8 cellular contexts compared by ENCODE assay signal in the genomic region with DNA sequence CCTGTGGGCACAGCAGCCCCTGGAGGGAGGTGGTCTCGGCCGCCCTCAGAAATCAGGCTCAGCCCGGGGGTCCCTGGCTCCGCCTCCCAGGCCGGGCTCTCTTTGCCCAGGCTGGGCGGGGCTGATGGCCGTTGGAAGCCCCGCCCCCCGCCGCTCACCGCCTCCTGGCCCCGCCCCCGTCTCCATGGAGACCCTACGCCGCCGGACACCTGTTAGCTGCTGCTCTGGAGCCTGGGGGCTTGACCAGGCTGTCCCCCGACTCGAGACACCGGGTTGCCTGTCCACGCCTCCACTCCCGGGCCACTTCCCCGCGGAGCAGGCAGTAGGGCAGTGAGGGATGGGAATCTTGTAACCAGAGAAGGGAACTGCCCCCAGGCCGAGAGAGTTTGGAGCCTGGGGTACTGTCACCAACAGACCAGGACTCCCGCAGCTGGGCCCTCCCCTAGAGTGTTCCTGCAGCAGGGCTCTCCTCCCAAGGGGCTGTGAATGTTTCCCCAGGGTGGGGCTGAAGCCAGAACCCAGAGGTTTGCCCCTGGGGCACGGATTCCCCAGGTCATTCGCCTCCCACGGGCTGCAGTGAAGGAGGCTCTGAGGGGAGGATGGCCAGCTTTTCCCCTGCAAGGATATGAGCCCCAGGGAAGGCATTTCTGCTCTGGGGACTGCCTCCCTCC. TPM values are rescaled to one million over a fixed set of nuclear protein-coding genes. Genes with fewer than 3 reads are reported as not detected.
A peak's percentile ranks its signal among the peaks of the same experiment; 100 is the strongest.
DNase-seq lines count a peak whose midpoint lies in the region; ATAC-seq and TF ChIP-seq lines count a peak whose summit lies in the region.

No MANE protein-coding gene starts in this region.

- H3K36me3 Mint-ChIP-seq in nephron (ENCODE audit: low read depth): no peaks in the 10 kb centered on the region

- no peak overlapping the region for H2AFZ ChIP-seq in PC-9

- ATAC-seq in GM21737 (IDR thresholded peaks at IDR 0.05; ENCODE audit: unreplicated experiment): peak; percentile 46
- ATAC-seq in GM21526 (IDR thresholded peaks at IDR 0.05; ENCODE audit: low FRiP score, unreplicated experiment): no peak

- TF ChIP-seq CTCF in PC-9 (conservative IDR thresholded peaks at IDR 0.05): no peak
- TF ChIP-seq CTCF in nephron (IDR thresholded peaks at IDR 0.05; ENCODE audit: unreplicated experiment in 3 of 3): no peak

- peak overlapping the region; percentile 60; the same call in 1 of the 2 replicates for H3K9ac ChIP-seq in ES-I3 (ENCODE audit: low read depth, low read length)

- H3K4me3 ChIP-seq in PC-9: no peak overlapping the region

- H4K20me1 ChIP-seq in PC-9 (ENCODE audit: insufficient read depth): no peaks in the 10 kb centered on the region

- H3K4me1 Mint-ChIP-seq in nephron: peaks cover 34% of the 10 kb centered on the region

- peaks cover 35% of the 10 kb centered on the region for H3K27me3 Mint-ChIP-seq in nephron (ENCODE audit: low read depth)

- H3K27ac ChIP-seq in PC-9: no peak overlapping the region

- CTCF ChIA-PET in PC-9 (lab: Charles Lee): interaction anchor here (0.7 kb wide), 1 partner anchor 165 kb away, joined by 3 read pairs; no protein-coding TSS in a partner anchor

- POLR2A ChIA-PET in PC-9 (lab: Charles Lee; ENCODE audit: unreplicated experiment): no interaction called here

- H3K4me1 ChIP-seq in ES-I3 (ENCODE audit: insufficient read depth, low read length): no peaks in the 10 kb centered on the region
- H3K4me1 ChIP-seq in PC-9 (replicated peaks; ENCODE audit: insufficient read depth): no peaks in the 10 kb centered on the region

- no peaks in the 10 kb centered on the region for H3K79me2 ChIP-seq in PC-9 (ENCODE audit: low read depth)

- DNase-seq in PC-9: peak in 1 of 2 experiments; percentile 58
- peak; percentile 92 for DNase-seq in ecto neural progenitor cell (ENCODE audit: low spot score)
- no peak for DNase-seq in NCI-H2196 (lab: John Stamatoyannopoulos, UW; ENCODE audit: unreplicated experiment)
- no peak for DNase-seq in hepatic stellate cell (ENCODE audit: low spot score)

- no peaks in the 10 kb centered on the region for H3K9me2 ChIP-seq in PC-9 (ENCODE audit: insufficient read depth)

- peak overlapping the region; percentile 41 for H3K4me2 ChIP-seq in PC-9

- H3K9me3 ChIP-seq in ES-I3 (ENCODE audit: control insufficient read depth, insufficient read depth, low read length) (peaks cover 8% of the 10 kb centered on the region; the same call in 1 of the 2 replicates), PC-9 (ENCODE audit: insufficient read depth, low read depth) (0 out of 2 replicates have a peak, but pooled peaks cover 16% of the 10 kb centered on the region)

- peaks cover 60% of the 10 kb centered on the region for H3K27me3 ChIP-seq in PC-9 (ENCODE audit: insufficient read depth, low read depth)

- H3K9me3 Mint-ChIP-seq in nephron: peaks cover 2% of the 10 kb centered on the region

- H3K36me3 ChIP-seq in ES-I3 (ENCODE audit: insufficient read depth, low read length): no peaks in the 10 kb centered on the region
- H3K36me3 ChIP-seq in PC-9 (ENCODE audit: low read depth): no peaks in the 10 kb centered on the region

- H3F3A ChIP-seq in PC-9 (ENCODE audit: insufficient read depth, low read depth): no peaks in the 10 kb centered on the region

- peak overlapping the region in 2 of 3 experiments; percentile 53 to 78 for H3K4me3 Mint-ChIP-seq in nephron

- no TSS peak for BruUV-seq in PC-9 (replicated peaks; lab: Mats Ljungman, UMichigan)

- no peak overlapping the region for H3K27ac Mint-ChIP-seq in nephron

- intact Hi-C loops in PC-9 (cut with micrococcal nuclease; ENCODE audit: unreplicated experiment): loop anchor here (2.0 kb wide), 2 partner anchors 628 to 778 kb away; no protein-coding TSS in a partner anchor

RNA-seq across cellular contexts. Expression of gene RPL32, which starts 27.8 kb away (rescaled TPM):
- 1,195 and 1,662 TPM in 2 replicates for total RNA-seq in PC-9 (2021)
